In genomic region chr11:23078289-23078971, GRCh38 we compare ENCODE assay signal across 12 cellular contexts.
A peak's percentile ranks its signal among the peaks of the same experiment; 100 is the strongest.
DNase-seq lines count a peak whose midpoint lies in the region; ATAC-seq and TF ChIP-seq lines count a peak whose summit lies in the region.
"Had no signal": no experiment of that assay in that cellular context is flagged by ENCODE, and none has a peak within 500 bp of the region (broad histone marks: within the 10 kb centered on the region; RNA-seq: fewer than 3 reads in every experiment).

No MANE protein-coding gene starts in this region.

- no peaks in the 10 kb centered on the region for H3K36me3 Mint-ChIP-seq in HFFc6 (ENCODE audit: low read depth)
- H3K36me3 Mint-ChIP-seq in CD8-positive, alpha-beta memory T cell = no peaks in the 10 kb centered on the region

- peak overlapping the region; percentile 71 for H3K27ac Mint-ChIP-seq in HFFc6
- no peak overlapping the region for H3K27ac Mint-ChIP-seq in CD8-positive, alpha-beta memory T cell

- H3K9me3 ChIP-seq in CD8-positive, alpha-beta memory T cell (ENCODE audit: low read length) = no peaks in the 10 kb centered on the region
- H3K9me3 ChIP-seq in aorta (ENCODE audit: control insufficient read depth, low read length) (no peaks in the 10 kb centered on the region), left lung (no peaks in the 10 kb centered on the region)
- H3K9me3 ChIP-seq: left ventricle myocardium inferior had no signal

- no peak overlapping the region for H3K4me3 ChIP-seq in CD8-positive, alpha-beta memory T cell (ENCODE audit: low read length)
- no peak overlapping the region for H3K4me3 ChIP-seq in aorta (ENCODE audit: low read length in 2 of 2)
- no peak overlapping the region for H3K4me3 ChIP-seq in left lung
- H3K4me3 ChIP-seq: cardiac muscle cell, left ventricle myocardium inferior had no signal

- ATAC-seq in GM18867 (IDR thresholded peaks at IDR 0.05; ENCODE audit: unreplicated experiment) (peak; percentile 70), HG03571 (IDR thresholded peaks at IDR 0.05; ENCODE audit: unreplicated experiment) (peak; percentile 75), foreskin keratinocyte (peak; percentile 99), Right ventricle myocardium inferior (no peak), aorta (ENCODE audit: low FRiP score) (no peak), left lung (no peak)

- 65 to 75% methylated on average over 5 of the region's 5 CpGs for WGBS in aorta, 2 donors

- no peaks in the 10 kb centered on the region for H3K27me3 Mint-ChIP-seq in HFFc6 (ENCODE audit: insufficient read depth)
- H3K27me3 Mint-ChIP-seq in CD8-positive, alpha-beta memory T cell = no peaks in the 10 kb centered on the region

- POLR2A ChIA-PET in CD8-positive, alpha-beta memory T cell (lab: Charles Lee) = no interaction called here

- DNase-seq in HFFc6 = peak; percentile 47
- DNase-seq in foreskin keratinocyte = peak; percentile 23 to 57
- DNase-seq in Right ventricle myocardium inferior (ENCODE audit: missing footprints) = no peak
- no peak for DNase-seq in CD8-positive, alpha-beta memory T cell
- no peak for DNase-seq in aorta
- DNase-seq in left lung = no peak
- DNase-seq: GDM1, left ventricle myocardium inferior, MM.1S had no signal

- no peak for TF ChIP-seq CTCF in HFFc6 (IDR thresholded peaks at IDR 0.05)
- TF ChIP-seq CTCF in foreskin keratinocyte (conservative IDR thresholded peaks at IDR 0.05) = no peak
- no peak for TF ChIP-seq CTCF in left lung (IDR thresholded peaks at IDR 0.05)

- intact Hi-C loops in Right ventricle myocardium inferior (cut with DNase I) (no loop called here), aorta (cut with DNase I) (no loop called here), left lung (cut with DNase I) (no loop called here)

- no peaks in the 10 kb centered on the region for H3K9me3 Mint-ChIP-seq in HFFc6
- peaks cover 5 to 21% (median 9%) of the 10 kb centered on the region in 5 donors for H3K9me3 Mint-ChIP-seq in CD8-positive, alpha-beta memory T cell

- no peak overlapping the region for H3K27ac ChIP-seq in foreskin keratinocyte
- no peak overlapping the region for H3K27ac ChIP-seq in CD8-positive, alpha-beta memory T cell (ENCODE audit: low read depth, low read length)
- H3K27ac ChIP-seq in aorta (ENCODE audit: low read depth in 1 of 2, low read length in 2 of 2) = no peak overlapping the region
- no peak overlapping the region for H3K27ac ChIP-seq in left lung
- H3K27ac ChIP-seq: cardiac muscle cell, left ventricle myocardium inferior had no signal

- H3K4me3 Mint-ChIP-seq in HFFc6 = peak overlapping the region; percentile 79
- no peak overlapping the region for H3K4me3 Mint-ChIP-seq in CD8-positive, alpha-beta memory T cell

- H3K4me1 ChIP-seq in foreskin keratinocyte = no peaks in the 10 kb centered on the region
- no peaks in the 10 kb centered on the region for H3K4me1 ChIP-seq in CD8-positive, alpha-beta memory T cell (ENCODE audit: insufficient read depth, low read length)
- no peaks in the 10 kb centered on the region for H3K4me1 ChIP-seq in aorta (ENCODE audit: control insufficient read depth in 1 of 2, insufficient read depth in 2 of 2, low read length in 2 of 2)
- no peaks in the 10 kb centered on the region for H3K4me1 ChIP-seq in left lung
- H3K4me1 ChIP-seq: left ventricle myocardium inferior had no signal

- H3K4me1 Mint-ChIP-seq in HFFc6 (ENCODE audit: low read depth) = peaks cover 43% of the 10 kb centered on the region
- no peaks in the 10 kb centered on the region for H3K4me1 Mint-ChIP-seq in CD8-positive, alpha-beta memory T cell

- no peaks in the 10 kb centered on the region for H3K36me3 ChIP-seq in CD8-positive, alpha-beta memory T cell (ENCODE audit: insufficient read depth, low read length)
- no peaks in the 10 kb centered on the region for H3K36me3 ChIP-seq in aorta (ENCODE audit: control insufficient read depth in 1 of 2, insufficient read depth in 2 of 2, low read length in 1 of 2)
- H3K36me3 ChIP-seq in left lung = no peaks in the 10 kb centered on the region
- H3K36me3 ChIP-seq: cardiac muscle cell, left ventricle myocardium inferior had no signal

- CTCF ChIA-PET in CD8-positive, alpha-beta memory T cell (lab: Charles Lee) = no interaction called here

- H3K27me3 ChIP-seq in foreskin keratinocyte = no peaks in the 10 kb centered on the region
- no peaks in the 10 kb centered on the region for H3K27me3 ChIP-seq in CD8-positive, alpha-beta memory T cell (ENCODE audit: insufficient read depth, low read length, poor library complexity, severe bottlenecking)
- H3K27me3 ChIP-seq in aorta (ENCODE audit: control insufficient read depth in 1 of 2, insufficient read depth in 2 of 2, low read length in 1 of 2) = no peaks in the 10 kb centered on the region
- H3K27me3 ChIP-seq in left lung = no peaks in the 10 kb centered on the region
- H3K27me3 ChIP-seq: cardiac muscle cell had no signal

Comparison
In these comparisons a context has a peak if more than half of its experiments do, and no peak if none do; other contexts are left out.
1. ATAC-seq: peak in GM18867 (single experiment), HG03571 (single experiment) and foreskin keratinocyte (single experiment); none in Right ventricle myocardium inferior (single experiment), aorta (single experiment) and left lung (single experiment).
2. DNase-seq: peak in HFFc6 (single experiment) and foreskin keratinocyte (2 of 2); none in Right ventricle myocardium inferior (single experiment), CD8-positive, alpha-beta memory T cell (0 of 5), aorta (0 of 2) and left lung (0 of 2).